In the genomic region with DNA sequence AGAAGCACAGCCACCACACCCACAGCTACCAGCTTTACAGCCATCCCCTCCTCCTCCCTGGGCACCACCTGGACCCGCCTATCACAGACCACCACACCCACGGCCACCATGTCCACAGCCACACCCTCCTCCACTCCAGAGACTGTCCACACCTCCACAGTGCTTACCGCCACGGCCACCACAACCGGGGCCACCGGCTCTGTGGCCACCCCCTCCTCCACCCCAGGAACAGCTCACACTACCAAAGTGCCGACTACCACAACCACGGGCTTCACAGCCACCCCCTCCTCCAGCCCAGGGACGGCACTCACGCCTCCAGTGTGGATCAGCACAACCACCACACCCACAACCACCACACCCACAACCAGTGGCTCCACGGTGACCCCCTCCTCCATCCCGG, we compare ENCODE assay signal across 13 cellular contexts. TPM values are rescaled to one million over a fixed set of nuclear protein-coding genes. Genes with fewer than 3 reads are reported as not detected.
"Had no signal": no experiment of that assay in that cellular context is flagged by ENCODE, and none has a peak within 500 bp of the region (broad histone marks: within the 10 kb centered on the region; RNA-seq: fewer than 3 reads in every experiment).

No MANE protein-coding gene starts in this region.

RNA-seq across cellular contexts. Expression of gene MUC5B, which starts 27.5 kb away (rescaled TPM):
- total RNA-seq: activated naive CD4-positive, alpha-beta T cell treated with anti-CD3 and anti-CD28 coated beads for 36 hours; activated naive CD8-positive, alpha-beta T cell treated with anti-CD3 and anti-CD28 coated beads for 36 hours; activated naive CD8-positive, alpha-beta T cell treated with anti-CD3 and anti-CD28 coated beads, Interleukin-2, amount 10 ng/mL, durations not matched to agents 7 days and 5 days; activated T-cell treated with anti-CD3 and anti-CD28 coated beads, Interleukin-2, amount 50 U/mL, for 72 hours; activated T-helper 1 cell treated with anti-CD3 and anti-CD28 coated beads, Interleukin-12 subunit alpha, Interleukin-12 subunit beta, Interleukin-2, Interleukin-4 antibody, amounts not matched to agents 30 ng/mL and 10 ng/mL and 1 ng/mL, durations not matched to agents 14 hours and 24 hours and 36 hours; activated T-helper 17 cell treated with anti-CD3 and anti-CD28 coated beads, Interleukin-2, amount 50 U/mL, for 72 hours; activated T-helper 2 cell treated with anti-CD3 and anti-CD28 coated beads, Interferon-gamma antibody, Interleukin-2, Interleukin-4, amounts not matched to agents 10 μg/mL and 5 μg/mL and 100 μg/mL, durations not matched to agents 14 hours and 24 hours and 36 hours; aorta; astrocyte; bronchial epithelial cell; cardiac muscle cell; cardiac septum; chondrocyte had no signal
- polyA plus RNA-seq: cardiac muscle cell had no signal
